Comparison of ENCODE assay signal across 9 cellular contexts in the genomic region with DNA sequence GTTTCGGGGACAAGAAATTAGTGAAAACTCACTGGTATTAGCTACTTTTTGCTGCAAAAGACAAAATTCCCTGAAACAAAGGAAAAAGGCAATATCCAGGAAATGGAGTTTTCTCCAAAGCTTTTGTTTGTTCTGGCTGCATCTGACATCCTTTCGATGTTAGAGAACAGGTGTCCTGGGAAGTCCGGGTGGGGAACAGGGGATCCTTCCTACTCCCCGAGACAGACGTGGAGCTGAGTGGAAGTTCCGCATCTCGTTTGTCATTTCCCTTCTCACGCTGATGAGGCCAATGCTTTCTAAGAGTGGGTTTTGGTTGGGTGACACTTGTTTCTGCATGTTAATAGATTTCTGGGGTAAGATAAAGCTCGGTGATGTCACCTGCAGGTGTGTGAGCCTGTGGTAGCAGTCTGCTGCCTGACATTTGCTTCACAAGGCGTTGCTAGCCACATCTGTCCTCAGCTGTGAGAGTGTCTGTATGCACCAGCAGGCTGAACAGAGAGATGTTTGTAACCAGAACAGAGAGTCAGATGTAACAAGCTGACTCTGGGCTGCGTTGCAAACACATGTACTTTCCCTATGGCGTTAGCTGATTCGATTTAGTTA.
DNase-seq lines count a peak whose midpoint lies in the region; ATAC-seq and TF ChIP-seq lines count a peak whose summit lies in the region.
"Had no signal": no experiment of that assay in that cellular context is flagged by ENCODE, and none has a peak within 500 bp of the region (broad histone marks: within the 10 kb centered on the region; RNA-seq: fewer than 3 reads in every experiment).

No MANE protein-coding gene starts in this region.

- H3K36me3 Mint-ChIP-seq in endodermal cell (ENCODE audit: low read depth), result peaks cover 4% of the 10 kb centered on the region
- no peaks in the 10 kb centered on the region for H3K36me3 Mint-ChIP-seq in stimulated activated memory B cell treated with anti-CD40 and anti-IgM and Interleukin-4, amounts not matched to agents 10 μg/mL and 1 μg/mL and 100 μg/mL, for 72 hours

- H3K4me1 ChIP-seq in endodermal cell (ENCODE audit: control insufficient read depth, insufficient read depth, low read length) (peaks cover 5% of the 10 kb centered on the region), ovary (ENCODE audit: insufficient read depth) (no peaks in the 10 kb centered on the region)

- H3K4me3 Mint-ChIP-seq in endodermal cell, result no peak overlapping the region
- peak overlapping the region; percentile 48 for H3K4me3 Mint-ChIP-seq in stimulated activated memory B cell treated with anti-CD40 and anti-IgM and Interleukin-4, amounts not matched to agents 10 μg/mL and 1 μg/mL and 100 μg/mL, for 72 hours

- peak overlapping the region; percentile 32 for H3K27ac ChIP-seq in endodermal cell (ENCODE audit: low read depth, low read length)
- H3K27ac ChIP-seq in ovary, result no peak overlapping the region

- no peak for TF ChIP-seq CTCF in endodermal cell (conservative IDR thresholded peaks at IDR 0.05)
- no peak for TF ChIP-seq CTCF in ovary (IDR thresholded peaks at IDR 0.05)

- H3K27me3 ChIP-seq in endodermal cell (ENCODE audit: control insufficient read depth, insufficient read depth, low read length, poor library complexity, severe bottlenecking) (no peaks in the 10 kb centered on the region), ovary (no peaks in the 10 kb centered on the region)

- no peak for TF ChIP-seq POLR2A in ovary (IDR thresholded peaks at IDR 0.05)

- intact Hi-C loops in ovary (cut with DNase I), result no loop called here

- no peaks in the 10 kb centered on the region for H3K36me3 ChIP-seq in endodermal cell (ENCODE audit: control insufficient read depth, insufficient read depth, low read length)
- no peaks in the 10 kb centered on the region for H3K36me3 ChIP-seq in ovary

- TF ChIP-seq EP300 in ovary (IDR thresholded peaks at IDR 0.05), result no peak

- no peaks in the 10 kb centered on the region for H3K9me3 ChIP-seq in endodermal cell (ENCODE audit: control insufficient read depth, low read length)
- H3K9me3 ChIP-seq in ovary, result no peaks in the 10 kb centered on the region

- H3K27ac Mint-ChIP-seq in endodermal cell, result no peak overlapping the region
- peak overlapping the region; percentile 31 for H3K27ac Mint-ChIP-seq in stimulated activated memory B cell treated with anti-CD40 and anti-IgM and Interleukin-4, amounts not matched to agents 10 μg/mL and 1 μg/mL and 100 μg/mL, for 72 hours

- peaks cover 4% of the 10 kb centered on the region for H3K27me3 Mint-ChIP-seq in endodermal cell (ENCODE audit: insufficient read depth)
- peaks cover 12% of the 10 kb centered on the region for H3K27me3 Mint-ChIP-seq in stimulated activated memory B cell treated with anti-CD40 and anti-IgM and Interleukin-4, amounts not matched to agents 10 μg/mL and 1 μg/mL and 100 μg/mL, for 72 hours

- WGBS in endodermal cell (ENCODE audit: insufficient coverage in 1 of 2, insufficient read length in 1 of 2), 2 experiments, result 82 to 91% methylated on average over 10 to 13 of the region's 13 CpGs
- WGBS in ovary, 3 donors, result 56 to 63% (median 61%) methylated on average over 13 of the region's 13 CpGs

- no peak overlapping the region for H3K9ac ChIP-seq in endodermal cell (ENCODE audit: extremely low read depth, low read length, poor library complexity, severe bottlenecking)

- peaks cover 27% of the 10 kb centered on the region for H3K4me1 Mint-ChIP-seq in endodermal cell
- H3K4me1 Mint-ChIP-seq in stimulated activated memory B cell treated with anti-CD40 and anti-IgM and Interleukin-4, amounts not matched to agents 10 μg/mL and 1 μg/mL and 100 μg/mL, for 72 hours, result peaks cover 54% of the 10 kb centered on the region

- H3K4me3 ChIP-seq in endodermal cell (ENCODE audit: low read length) (no peak overlapping the region), ovary (no peak overlapping the region)

- ATAC-seq in GM18909 (IDR thresholded peaks at IDR 0.05; ENCODE audit: poor library complexity, unreplicated experiment), result peak; percentile 90
- peak; percentile 84 for ATAC-seq in HG03060 (IDR thresholded peaks at IDR 0.05; ENCODE audit: low read depth, unreplicated experiment)
- ATAC-seq in stimulated activated memory B cell treated with anti-CD40 and anti-IgM and Interleukin-4, amounts not matched to agents 10 μg/mL and 1 μg/mL and 100 μg/mL, for 72 hours, result peak; percentile 97

- peak; percentile 30 for DNase-seq in T-helper 9 cell
- no peak for DNase-seq in endodermal cell
- DNase-seq in HT-29 (ENCODE audit: low spot score), result no peak
- no peak for DNase-seq in NCI-H2081 (lab: John Stamatoyannopoulos, UW)
- DNase-seq in ovary, result no peak
- DNase-seq: IMR-90 had no signal

- H3K9me3 Mint-ChIP-seq in endodermal cell, result peaks cover 3% of the 10 kb centered on the region
- H3K9me3 Mint-ChIP-seq in stimulated activated memory B cell treated with anti-CD40 and anti-IgM and Interleukin-4, amounts not matched to agents 10 μg/mL and 1 μg/mL and 100 μg/mL, for 72 hours, result no peaks in the 10 kb centered on the region
